ENCODE assay signal across 8 cellular contexts in genomic region chr20:57089701-57090144, GRCh38.
DNase-seq lines count a peak whose midpoint lies in the region; ATAC-seq and TF ChIP-seq lines count a peak whose summit lies in the region.

No MANE protein-coding gene starts in this region.

- H3K9me3 ChIP-seq in neural cell (ENCODE audit: low read length), result no peaks in the 10 kb centered on the region

- H3K27ac Mint-ChIP-seq in type B pancreatic cell, result no peak overlapping the region

- no peaks in the 10 kb centered on the region for H3K36me3 ChIP-seq in neural cell (ENCODE audit: insufficient read depth, low read length)

- H3K4me3 Mint-ChIP-seq in type B pancreatic cell, result no peak overlapping the region

- no peak overlapping the region for H2AFZ ChIP-seq in neural cell (ENCODE audit: low read depth, low read length)

- no peak overlapping the region for H3K4me2 ChIP-seq in neural cell (ENCODE audit: low read length)

- H3K4me1 Mint-ChIP-seq in type B pancreatic cell (ENCODE audit: unreplicated experiment), result peaks cover 23% of the 10 kb centered on the region

- no peak for TF ChIP-seq EP300 in neural cell (conservative IDR thresholded peaks at IDR 0.05; ENCODE audit: poor library complexity, severe bottlenecking)

- H3K27me3 Mint-ChIP-seq in type B pancreatic cell, result peaks cover 15% of the 10 kb centered on the region

- H3K79me2 ChIP-seq in neural cell (replicated peaks; ENCODE audit: insufficient read depth, low read length), result no peaks in the 10 kb centered on the region

- H3K27me3 ChIP-seq in neural cell (ENCODE audit: insufficient read depth, low read depth, low read length), result no peaks in the 10 kb centered on the region

- peak; percentile 80 for TF ChIP-seq RAD21 in neural cell (conservative IDR thresholded peaks at IDR 0.05)

- no peaks in the 10 kb centered on the region for H3K9me3 Mint-ChIP-seq in type B pancreatic cell

- no peak overlapping the region for H3K9ac ChIP-seq in neural cell (ENCODE audit: low read length)

- H3K36me3 Mint-ChIP-seq in type B pancreatic cell, result no peaks in the 10 kb centered on the region

- DNase-seq in NCI-H2196 (lab: John Stamatoyannopoulos, UW; ENCODE audit: unreplicated experiment), result peak; percentile 53
- DNase-seq in NCI-H2196 treated with DMSO at 0.1 percent for 48 hours (lab: John Stamatoyannopoulos, UW; ENCODE audit: unreplicated experiment), result no peak
- DNase-seq in NOMO-1 treated with dmso at 0.1 percent for 144 hours (lab: John Stamatoyannopoulos, UW; ENCODE audit: unreplicated experiment), result peak; percentile 27
- DNase-seq in activated CD8-positive, alpha-beta memory T cell treated with anti-CD3 and anti-CD28 coated beads, Interleukin-2, amount 50 U/mL, for 48 hours, result peak; percentile 88
- peak; percentile 21 for DNase-seq in fibroblast of mammary gland (ENCODE audit: low read depth)
- peak; percentile 89 for DNase-seq in type B pancreatic cell (ENCODE audit: extremely low spot score, unreplicated experiment)

- no peak overlapping the region for H3K27ac ChIP-seq in neural cell (ENCODE audit: low read length)

- no peaks in the 10 kb centered on the region for H3F3A ChIP-seq in neural cell (ENCODE audit: insufficient read depth, low read length, poor library complexity, severe bottlenecking)

- TF ChIP-seq CTCF in fibroblast of mammary gland (conservative IDR thresholded peaks at IDR 0.05; ENCODE audit: control insufficient read depth, insufficient read depth, low read depth, low read length) (peak; percentile 76), neural cell (IDR thresholded peaks at IDR 0.05; ENCODE audit: poor library complexity, severe bottlenecking) (peak; percentile 79), type B pancreatic cell (conservative IDR thresholded peaks at IDR 0.05) (peak; percentile 99)

- H4K20me1 ChIP-seq in neural cell (ENCODE audit: insufficient read depth), result no peaks in the 10 kb centered on the region

- peak; percentile 54 for ATAC-seq in HG02884 (IDR thresholded peaks at IDR 0.05; ENCODE audit: unreplicated experiment)

- H3K4me3 ChIP-seq in fibroblast of mammary gland (ENCODE audit: control insufficient read depth, low read depth, low read length), result no peak overlapping the region
- no peak overlapping the region for H3K4me3 ChIP-seq in neural cell (ENCODE audit: low read length)

- H3K9me2 ChIP-seq in neural cell (ENCODE audit: insufficient read depth, low read length), result no peaks in the 10 kb centered on the region

TF ChIP-seq in neural cell, 6 proteins besides CTCF, POLR2A, EP300 and RAD21:
- TF ChIP-seq SMC3 (conservative IDR thresholded peaks at IDR 0.05; ENCODE audit: poor library complexity), result peak; percentile 90
- TF ChIP-seq POLR2AphosphoS5 (IDR thresholded peaks at IDR 0.05), result no peak
